Comparison of ENCODE assay signal across 10 cellular contexts in genomic region chr9:96222132-96222531, GRCh38.
A peak's percentile ranks its signal among the peaks of the same experiment; 100 is the strongest.
DNase-seq lines count a peak whose midpoint lies in the region; ATAC-seq and TF ChIP-seq lines count a peak whose summit lies in the region.
"Had no signal": no experiment of that assay in that cellular context is flagged by ENCODE, and none has a peak within 500 bp of the region (broad histone marks: within the 10 kb centered on the region; RNA-seq: fewer than 3 reads in every experiment).

No MANE protein-coding gene starts in this region.

- H3K36me3 Mint-ChIP-seq in nephron progenitor cell (ENCODE audit: low read depth) = peaks cover 15% of the 10 kb centered on the region

- no peaks in the 10 kb centered on the region for H4K20me1 ChIP-seq in Karpas-422 (ENCODE audit: insufficient read depth, low read depth, low read length)

- H3K4me3 Mint-ChIP-seq in nephron progenitor cell = no peak overlapping the region

- H3K36me3 ChIP-seq in Karpas-422 (ENCODE audit: insufficient read depth, low read length) = no peaks in the 10 kb centered on the region

- H3K9me2 ChIP-seq in Karpas-422 (replicated peaks; ENCODE audit: insufficient read depth, low read length) = no peaks in the 10 kb centered on the region

- no peaks in the 10 kb centered on the region for H3K9me3 ChIP-seq in Karpas-422 (ENCODE audit: low read length)

- H3K27ac ChIP-seq in Karpas-422 (ENCODE audit: low read length) = no peak overlapping the region

- no peaks in the 10 kb centered on the region for H3K79me2 ChIP-seq in Karpas-422 (ENCODE audit: low read length)

- no peak overlapping the region for H3K9ac ChIP-seq in Karpas-422 (ENCODE audit: low read length)

- no peak overlapping the region for H2AFZ ChIP-seq in Karpas-422 (ENCODE audit: low read length)

- H3K27me3 ChIP-seq in Karpas-422 (ENCODE audit: low read length) = no peaks in the 10 kb centered on the region

- peak; percentile 28 for TF ChIP-seq CTCF in GM10266 (IDR thresholded peaks at IDR 0.05; ENCODE audit: control insufficient read depth, insufficient read depth, low read depth, missing control alignments)
- TF ChIP-seq CTCF in cardiac fibroblast (IDR thresholded peaks at IDR 0.05; ENCODE audit: low read depth, low read length) = peak; percentile 58
- peak; percentile 42 for TF ChIP-seq CTCF in nephron progenitor cell (IDR thresholded peaks at IDR 0.05)

- no peak for ATAC-seq in HG03521 (IDR thresholded peaks at IDR 0.05; ENCODE audit: unreplicated experiment)

- peaks cover 3% of the 10 kb centered on the region; the same call in 1 of the 2 replicates for H3K4me1 ChIP-seq in Karpas-422 (ENCODE audit: low read length)

- H3K4me3 ChIP-seq in Karpas-422 (ENCODE audit: low read length) (no peak overlapping the region), cardiac fibroblast (replicated peaks in 1 of 2; ENCODE audit: low read depth in 2 of 2, low read length in 2 of 2) (no peak overlapping the region)

- H3K4me1 Mint-ChIP-seq in nephron progenitor cell = peaks cover 14% of the 10 kb centered on the region

- no peak overlapping the region for H3K27ac Mint-ChIP-seq in nephron progenitor cell

- DNase-seq in GM10266 (ENCODE audit: extremely low spot score) = peak; percentile 45
- DNase-seq in Karpas-422 = peak; percentile 44
- peak; percentile 17 to 25 for DNase-seq in cardiac fibroblast (ENCODE audit: low read depth in 2 of 2)
- no peak for DNase-seq in nephron progenitor cell
- DNase-seq in anterior cingulate cortex (lab: John Stamatoyannopoulos, UW) = no peak
- no peak for DNase-seq in ureter (ENCODE audit: low spot score)
- DNase-seq in GM19240 (ENCODE audit: insufficient read length, low spot score) = no peak
- DNase-seq: effector memory CD4-positive, alpha-beta T cell; NCI-H526 treated with DMSO at 0.1 percent for 48 hours had no signal

- no peak overlapping the region for H3K4me2 ChIP-seq in Karpas-422 (ENCODE audit: low read depth, low read length, poor library complexity, severe bottlenecking)

- H3K9me3 Mint-ChIP-seq in nephron progenitor cell = peaks cover 32% of the 10 kb centered on the region

- no peaks in the 10 kb centered on the region for H3K27me3 Mint-ChIP-seq in nephron progenitor cell (ENCODE audit: low read depth, poor library complexity)

Comparison
In these comparisons a context has a peak if more than half of its experiments do, and no peak if none do; other contexts are left out.
1. DNase-seq: peak in GM10266 (single experiment), Karpas-422 (single experiment) and cardiac fibroblast (2 of 2); none in nephron progenitor cell (single experiment), anterior cingulate cortex (0 of 58), ureter (single experiment) and GM19240 (single experiment).
2. Peak in every context shown above with its lines, with median percentiles within 50 percentile points of each other: CTCF ChIP-seq.